ENCODE assay signal across 15 cellular contexts in genomic region chrX:12443534-12444098, GRCh38.
DNase-seq lines count a peak whose midpoint lies in the region; ATAC-seq and TF ChIP-seq lines count a peak whose summit lies in the region.
"Had no signal": no experiment of that assay in that cellular context is flagged by ENCODE, and none has a peak within 500 bp of the region (broad histone marks: within the 10 kb centered on the region; RNA-seq: fewer than 3 reads in every experiment).

No MANE protein-coding gene starts in this region.

- H3K4me3 ChIP-seq in left ventricle myocardium inferior, result no peak overlapping the region
- H3K4me3 ChIP-seq in Karpas-422 (ENCODE audit: low read length), result no peak overlapping the region
- H3K4me3 ChIP-seq: pancreas had no signal

- H2AFZ ChIP-seq in Karpas-422 (ENCODE audit: low read length), result no peak overlapping the region

- no peak overlapping the region for H3K9ac ChIP-seq in Karpas-422 (ENCODE audit: low read length)

- no peak overlapping the region for H3K4me2 ChIP-seq in Karpas-422 (ENCODE audit: low read depth, low read length, poor library complexity, severe bottlenecking)

- TF ChIP-seq CTCF in left ventricle myocardium inferior (IDR thresholded peaks at IDR 0.05; ENCODE audit: borderline replicate concordance), result no peak

- no peak overlapping the region for H3K27ac ChIP-seq in left ventricle myocardium inferior (replicated peaks)
- H3K27ac ChIP-seq in Karpas-422 (ENCODE audit: low read length), result no peak overlapping the region
- H3K27ac ChIP-seq: pancreas had no signal

- H3K27me3 ChIP-seq in left ventricle myocardium inferior (ENCODE audit: low read depth), result no peaks in the 10 kb centered on the region
- H3K27me3 ChIP-seq in Karpas-422 (ENCODE audit: low read length), result no peaks in the 10 kb centered on the region

- intact Hi-C loops in left ventricle myocardium inferior (cut with micrococcal nuclease), result no loop called here

- H3K4me1 ChIP-seq in left ventricle myocardium inferior (no peaks in the 10 kb centered on the region), Karpas-422 (ENCODE audit: low read length) (no peaks in the 10 kb centered on the region)
- H3K4me1 ChIP-seq: pancreas had no signal

- ATAC-seq in GM18861 (IDR thresholded peaks at IDR 0.05; ENCODE audit: unreplicated experiment), result peak; percentile 88
- ATAC-seq in GM21515 (IDR thresholded peaks at IDR 0.05; ENCODE audit: unreplicated experiment), result peak; percentile 93
- peak; percentile 90 for ATAC-seq in HG03045 (IDR thresholded peaks at IDR 0.05; ENCODE audit: unreplicated experiment)
- ATAC-seq: pancreas had no signal

- no peaks in the 10 kb centered on the region for H4K20me1 ChIP-seq in Karpas-422 (ENCODE audit: insufficient read depth, low read depth, low read length)

- H3K9me2 ChIP-seq in Karpas-422 (replicated peaks; ENCODE audit: insufficient read depth, low read length), result no peaks in the 10 kb centered on the region

- H3K79me2 ChIP-seq in Karpas-422 (ENCODE audit: low read length), result no peaks in the 10 kb centered on the region

- H3K36me3 ChIP-seq in left ventricle myocardium inferior, result no peaks in the 10 kb centered on the region
- H3K36me3 ChIP-seq in Karpas-422 (ENCODE audit: insufficient read depth, low read length), result no peaks in the 10 kb centered on the region
- H3K36me3 ChIP-seq: pancreas had no signal

- DNase-seq in RPMI7951 (ENCODE audit: low read depth), result peak; percentile 8
- DNase-seq in NCI-H774 (lab: John Stamatoyannopoulos, UW), result no peak
- no peak for DNase-seq in left ventricle myocardium inferior
- no peak for DNase-seq in Karpas-422
- DNase-seq in mucosa of gallbladder (ENCODE audit: low spot score), result no peak
- DNase-seq: anterior cingulate cortex; CD4-positive, CD25-positive, alpha-beta regulatory T cell; effector memory CD4-positive, alpha-beta T cell; hippocampal formation; NCI-H1417; pancreas; stimulated activated CD4-positive, alpha-beta T cell treated with anti-CD3 and anti-CD28 coated beads, Interleukin-1b, Interleukin-23, amount 100 ng/mL, for 48 hours had no signal

- H3K9me3 ChIP-seq in left ventricle myocardium inferior (replicated peaks), result no peaks in the 10 kb centered on the region
- H3K9me3 ChIP-seq in Karpas-422 (ENCODE audit: low read length), result no peaks in the 10 kb centered on the region
- H3K9me3 ChIP-seq: pancreas had no signal
